Comparison of ENCODE assay signal across 19 cellular contexts in the genomic region with DNA sequence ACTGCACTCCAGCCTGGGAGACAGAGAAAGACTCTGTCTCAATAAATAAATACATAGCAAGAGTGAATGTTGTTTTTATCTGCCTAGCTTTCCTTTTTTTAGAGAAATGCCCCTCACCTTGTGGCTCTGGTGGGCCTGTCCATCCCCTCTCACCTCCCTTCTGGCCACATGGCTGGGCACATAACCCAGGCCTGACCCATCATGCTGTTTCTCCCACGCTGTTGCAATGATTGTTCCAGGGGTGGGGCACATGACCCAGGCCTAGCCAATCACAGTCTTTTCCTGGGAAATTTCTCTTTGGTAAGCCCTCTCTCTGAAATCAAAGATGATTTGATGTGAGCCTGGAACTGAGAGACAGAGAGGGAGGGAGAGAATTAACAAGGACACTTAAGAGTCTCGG. TPM values are rescaled to one million over a fixed set of nuclear protein-coding genes. Genes with fewer than 3 reads are reported as not detected.
DNase-seq lines count a peak whose midpoint lies in the region; ATAC-seq, FAIRE-seq and TF ChIP-seq lines count a peak whose summit lies in the region.
"Had no signal": no experiment of that assay in that cellular context is flagged by ENCODE, and none has a peak within 500 bp of the region (broad histone marks: within the 10 kb centered on the region; RNA-seq: fewer than 3 reads in every experiment).

No MANE protein-coding gene starts in this region.

- WGBS in right lobe of liver (ENCODE audit: insufficient coverage, low coverage, low lambda C conversion rate, missing lambda C conversion rate), result 66% methylated on average over 2 of the region's 2 CpGs
- WGBS in HepG2 (ENCODE audit: low lambda C conversion rate), result 19% methylated on average over 2 of the region's 2 CpGs
- 89 to 95% methylated on average over 1 to 2 of the region's 2 CpGs for WGBS in endodermal cell (ENCODE audit: insufficient coverage in 1 of 2, insufficient read length in 1 of 2), 2 experiments

- no peak overlapping the region for H3K27ac ChIP-seq in right lobe of liver
- H3K27ac ChIP-seq in HepG2 (ENCODE audit: extremely low read length, insufficient read depth, low read length), result no peak overlapping the region
- H3K27ac ChIP-seq in endodermal cell (ENCODE audit: low read depth, low read length), result no peak overlapping the region
- H3K27ac ChIP-seq: epithelial cell of prostate, ovary had no signal

- H3K4me3 ChIP-seq in right lobe of liver (no peak overlapping the region), HepG2 (replicated peaks in 1 of 3; ENCODE audit: insufficient read depth in 1 of 3, low read depth in 2 of 3, low read length in 3 of 3) (no peak overlapping the region), endodermal cell (ENCODE audit: low read length) (no peak overlapping the region)
- H3K4me3 ChIP-seq: ovary had no signal

- no peak overlapping the region for H3K27ac Mint-ChIP-seq in endodermal cell
- H3K27ac Mint-ChIP-seq in activated naive CD4-positive, alpha-beta T cell treated with anti-CD3 and anti-CD28 coated beads, Interleukin-2, amount 10 ng/mL, durations not matched to agents 7 days and 5 days, result no peak overlapping the region
- H3K27ac Mint-ChIP-seq: T-cell had no signal

- H3K9me3 ChIP-seq in right lobe of liver, result no peaks in the 10 kb centered on the region
- H3K9me3 ChIP-seq in HepG2 (ENCODE audit: low read length), result no peaks in the 10 kb centered on the region
- H3K9me3 ChIP-seq in endodermal cell (ENCODE audit: control insufficient read depth, low read length), result no peaks in the 10 kb centered on the region
- H3K9me3 ChIP-seq: ovary had no signal

- no peaks in the 10 kb centered on the region for H3K4me1 ChIP-seq in right lobe of liver
- no peaks in the 10 kb centered on the region; the same call in 1 of the 2 replicates for H3K4me1 ChIP-seq in HepG2 (ENCODE audit: insufficient read depth, low read length)
- H3K4me1 ChIP-seq in endodermal cell (ENCODE audit: control insufficient read depth, insufficient read depth, low read length), result no peaks in the 10 kb centered on the region

- no peak overlapping the region for H3K4me3 Mint-ChIP-seq in endodermal cell
- no peak overlapping the region for H3K4me3 Mint-ChIP-seq in activated naive CD4-positive, alpha-beta T cell treated with anti-CD3 and anti-CD28 coated beads, Interleukin-2, amount 10 ng/mL, durations not matched to agents 7 days and 5 days
- H3K4me3 Mint-ChIP-seq: activated B cell treated with CpG ODN at 0.5 μM for 24 hours, T-cell had no signal

- TF ChIP-seq CTCF in right lobe of liver (IDR thresholded peaks at IDR 0.05) (no peak), HepG2 (CRISPR knock-in tag; IDR thresholded peaks at IDR 0.05) (no peak), endodermal cell (conservative IDR thresholded peaks at IDR 0.05) (no peak)

- H3K9me3 Mint-ChIP-seq in endodermal cell, result no peaks in the 10 kb centered on the region
- H3K9me3 Mint-ChIP-seq in activated naive CD4-positive, alpha-beta T cell treated with anti-CD3 and anti-CD28 coated beads, Interleukin-2, amount 10 ng/mL, durations not matched to agents 7 days and 5 days, result no peaks in the 10 kb centered on the region
- H3K9me3 Mint-ChIP-seq: activated B cell treated with CpG ODN at 0.5 μM for 24 hours, T-cell had no signal

- intact Hi-C loops in right lobe of liver (cut with DNase I), result no loop called here
- intact Hi-C loops in HepG2 (cut with micrococcal nuclease; ENCODE audit: unreplicated experiment), result no loop called here

- TF ChIP-seq POLR2A in right lobe of liver (IDR thresholded peaks at IDR 0.05) (no peak), HepG2 (IDR thresholded peaks at IDR 0.05; ENCODE audit: insufficient read depth in 1 of 2, low read depth in 2 of 2, low read length in 2 of 2) (no peak)

- H3K27me3 ChIP-seq in right lobe of liver, result no peaks in the 10 kb centered on the region
- H3K27me3 ChIP-seq in HepG2 (ENCODE audit: control insufficient read depth in 1 of 2, insufficient read depth in 2 of 2, low read length in 2 of 2), result peaks cover 3 to 34% of the 10 kb centered on the region in 2 experiments; a peak in 3 of 5 replicates
- H3K27me3 ChIP-seq in endodermal cell (ENCODE audit: control insufficient read depth, insufficient read depth, low read length, poor library complexity, severe bottlenecking), result no peaks in the 10 kb centered on the region
- H3K27me3 ChIP-seq: ovary had no signal

- DNase-seq in right lobe of liver (peak in 2 of 3 donors; percentile 17 to 35), HepG2 (ENCODE audit: low spot score) (no peak), NCI-H226 (peak; percentile 16), endodermal cell (peak; percentile 49), HuH-7.5 (ENCODE audit: low spot score) (no peak)
- no peak for DNase-seq in activated naive CD4-positive, alpha-beta T cell treated with anti-CD3 and anti-CD28 coated beads, Interleukin-2, amount 10 ng/mL, durations not matched to agents 7 days and 5 days
- DNase-seq: activated B cell treated with CpG ODN at 0.5 μM for 24 hours; activated gamma-delta T cell; dermis blood vessel endothelial cell; GOT3; Karpas-422; NCI-H1694 treated with DMSO at 0.1 percent for 48 hours; NCI-H2227 treated with DMSO at 0.1 percent for 48 hours; ovary; stimulated activated CD4-positive, alpha-beta T cell treated with anti-CD3 and anti-CD28 coated beads, Interleukin-4, amount 100 ng/mL, for 24 hours; T-cell had no signal

- H3K36me3 ChIP-seq in right lobe of liver (no peaks in the 10 kb centered on the region), HepG2 (replicated peaks in 1 of 2; ENCODE audit: control insufficient read depth in 1 of 2, insufficient read depth in 2 of 2, low read length in 2 of 2) (no peaks in the 10 kb centered on the region), endodermal cell (ENCODE audit: control insufficient read depth, insufficient read depth, low read length) (no peaks in the 10 kb centered on the region)
- H3K36me3 ChIP-seq: ovary had no signal

- no TSS peak for BruUV-seq in HepG2 (replicated peaks; lab: Mats Ljungman, UMichigan)

- FAIRE-seq in HepG2 (lab: Jason Lieb, UNC), result no peak

- ATAC-seq in right lobe of liver (peak in 1 of 4 donors; percentile 13), HepG2 (no peak), GM21367 (IDR thresholded peaks at IDR 0.05; ENCODE audit: unreplicated experiment) (no peak)
- ATAC-seq: T-cell had no signal

- H3K36me3 Mint-ChIP-seq in endodermal cell (ENCODE audit: low read depth), result no peaks in the 10 kb centered on the region
- no peaks in the 10 kb centered on the region for H3K36me3 Mint-ChIP-seq in activated naive CD4-positive, alpha-beta T cell treated with anti-CD3 and anti-CD28 coated beads, Interleukin-2, amount 10 ng/mL, durations not matched to agents 7 days and 5 days
- H3K36me3 Mint-ChIP-seq: T-cell had no signal

- H3K27me3 Mint-ChIP-seq in endodermal cell (ENCODE audit: insufficient read depth), result no peaks in the 10 kb centered on the region
- peaks cover 49% of the 10 kb centered on the region for H3K27me3 Mint-ChIP-seq in activated naive CD4-positive, alpha-beta T cell treated with anti-CD3 and anti-CD28 coated beads, Interleukin-2, amount 10 ng/mL, durations not matched to agents 7 days and 5 days
- H3K27me3 Mint-ChIP-seq: activated B cell treated with CpG ODN at 0.5 μM for 24 hours, T-cell had no signal

- no peak for TF ChIP-seq RAD21 in HepG2 (CRISPR knock-in tag; IDR thresholded peaks at IDR 0.05)

- CTCF ChIA-PET in HepG2 (lab: Yijun Ruan, JAX; ENCODE audit: low intra/inter-chr PET ratio, low total read pairs), result no interaction called here
- CTCF ChIA-PET in activated naive CD4-positive, alpha-beta T cell treated with anti-CD3 and anti-CD28 coated beads, Interleukin-2, amount 10 ng/mL, durations not matched to agents 7 days and 5 days (lab: Charles Lee), result no interaction called here

- TF ChIP-seq EP300 in HepG2 (IDR thresholded peaks at IDR 0.05; ENCODE audit: low read depth in 2 of 2, low read length in 2 of 2), result no peak
- no peak for TF ChIP-seq EP300 in HepG2 (CRISPR knock-in tag; IDR thresholded peaks at IDR 0.05; ENCODE audit: borderline replicate concordance)

- H3K9ac ChIP-seq in HepG2 (ENCODE audit: insufficient read depth, low read depth, low read length), result no peak overlapping the region
- H3K9ac ChIP-seq in endodermal cell (ENCODE audit: extremely low read depth, low read length, poor library complexity, severe bottlenecking), result no peak overlapping the region

- POLR2A ChIA-PET in HepG2 (lab: Yijun Ruan, JAX), result no interaction called here

- no peaks in the 10 kb centered on the region for H3K79me2 ChIP-seq in HepG2 (ENCODE audit: insufficient read depth, low read length)

- H2AFZ ChIP-seq in HepG2 (ENCODE audit: low read length), result no peak overlapping the region

- H3K4me2 ChIP-seq in HepG2 (ENCODE audit: low read depth, low read length), result no peak overlapping the region

- no peaks in the 10 kb centered on the region for H3K4me1 Mint-ChIP-seq in endodermal cell
- H3K4me1 Mint-ChIP-seq in activated naive CD4-positive, alpha-beta T cell treated with anti-CD3 and anti-CD28 coated beads, Interleukin-2, amount 10 ng/mL, durations not matched to agents 7 days and 5 days, result peaks cover 30% of the 10 kb centered on the region

- no peaks in the 10 kb centered on the region for H4K20me1 ChIP-seq in HepG2 (ENCODE audit: insufficient read depth, low read length)

- in situ Hi-C loops in HepG2 (cut with HindIII; ENCODE audit: extremely low pct_ligation_motif_present, low pct_unique_long_range_greater_than_20kb), result no loop called here

RNA-seq across cellular contexts. Expression of a gene that starts 5.5 kb away (rescaled TPM):
- total RNA-seq in right lobe of liver, result 10 to 100 TPM in 1 of 6 experiments, 1 to 10 TPM in 5; 2.9 to 12.8 (median 4.0) TPM
- total RNA-seq in HepG2 (2016; rRNA removed; fragmentation: Illumina TruSeq; extraction: Trizol), result not detected in 2 replicates
- total RNA-seq in HepG2 (2016; cell fraction: cytosol; rRNA removed; fragmentation: Illumina TruSeq; extraction: Trizol; ENCODE audit: low read depth), result not detected in 2 replicates
- not detected in 2 replicates for total RNA-seq in HepG2 (2016; cell fraction: insoluble cytoplasmic fraction; rRNA removed; fragmentation: Illumina TruSeq; extraction: Trizol)
- total RNA-seq in HepG2 (2016; cell fraction: membrane; rRNA removed; fragmentation: Illumina TruSeq; extraction: Trizol), result not detected in 2 replicates
- total RNA-seq in HepG2 (2016; cell fraction: nucleus; rRNA removed; fragmentation: Illumina TruSeq; extraction: Trizol), result not detected in 2 replicates
- polyA plus RNA-seq in HepG2 (2011; rRNA removed), result not detected in 2 replicates
- polyA plus RNA-seq in HepG2 (2011; cell fraction: cytosol; rRNA removed), result 0.01 and 0.03 TPM in 2 replicates
- polyA plus RNA-seq in HepG2 (2011; cell fraction: nucleus; rRNA removed), result 0.05 and 0.11 TPM in 2 replicates
- not detected in 2 replicates for polyA plus RNA-seq in HepG2 (2012)
- polyA plus RNA-seq in HepG2 (2016; cell fraction: cytosol; fragmentation: Illumina TruSeq; extraction: Trizol; ENCODE audit: low read depth), result not detected in 2 replicates
- not detected in 2 replicates for polyA plus RNA-seq in HepG2 (2016; cell fraction: insoluble cytoplasmic fraction; fragmentation: Illumina TruSeq; extraction: Trizol; ENCODE audit: low read depth)
- not detected in 2 replicates for polyA plus RNA-seq in HepG2 (2016; cell fraction: membrane; fragmentation: Illumina TruSeq; extraction: Trizol; ENCODE audit: low read depth)
- not detected in 2 replicates for polyA plus RNA-seq in HepG2 (2016; cell fraction: nucleus; fragmentation: Illumina TruSeq; extraction: Trizol; ENCODE audit: insufficient read depth, low read depth)
- polyA minus RNA-seq in HepG2 (2011; rRNA and poly(A)+ RNA removed; ENCODE audit: low replicate concordance), result not detected in 2 replicates
- polyA minus RNA-seq in HepG2 (2011; cell fraction: cytosol; rRNA and poly(A)+ RNA removed), result not detected in 2 replicates
- not detected in 2 replicates for polyA minus RNA-seq in HepG2 (2011; cell fraction: nucleus; rRNA and poly(A)+ RNA removed)
- not detected for total RNA-seq in endodermal cell
- polyA plus RNA-seq in endodermal cell (2013, experiment 1 of 2), result not detected
- polyA plus RNA-seq in endodermal cell (2013, experiment 2 of 2), result not detected
- polyA plus RNA-seq: BJ had no signal

RNA-seq across cellular contexts. Expression of a gene that starts 32.7 kb away (rescaled TPM):
- total RNA-seq in right lobe of liver (10 to 100 TPM in 1 of 6 experiments, 1 to 10 TPM in 5; 3.4 to 12.9 (median 6.5) TPM), HepG2 (2016; rRNA removed; fragmentation: Illumina TruSeq; extraction: Trizol) (not detected in 2 replicates), endodermal cell (1 to 10 TPM; 4.5 to 5.6 TPM)
- 0.18 TPM in 1 of 2 replicates, not detected in the other for total RNA-seq in HepG2 (2016; cell fraction: cytosol; rRNA removed; fragmentation: Illumina TruSeq; extraction: Trizol; ENCODE audit: low read depth)
- total RNA-seq in HepG2 (2016; cell fraction: insoluble cytoplasmic fraction; rRNA removed; fragmentation: Illumina TruSeq; extraction: Trizol), result not detected in 2 replicates
- 0.28 TPM in 1 of 2 replicates, not detected in the other for total RNA-seq in HepG2 (2016; cell fraction: membrane; rRNA removed; fragmentation: Illumina TruSeq; extraction: Trizol)
- not detected in 2 replicates for total RNA-seq in HepG2 (2016; cell fraction: nucleus; rRNA removed; fragmentation: Illumina TruSeq; extraction: Trizol)
- polyA plus RNA-seq in HepG2 (2011; rRNA removed), result 0.73 and 0.86 TPM in 2 replicates
- polyA plus RNA-seq in HepG2 (2011; cell fraction: cytosol; rRNA removed), result 0.35 and 0.56 TPM in 2 replicates
- polyA plus RNA-seq in HepG2 (2011; cell fraction: nucleus; rRNA removed), result 0.61 and 0.68 TPM in 2 replicates
- polyA plus RNA-seq in HepG2 (2012), result 0.39 TPM in 1 of 2 replicates, not detected in the other
- 0.14 and 0.26 TPM in 2 replicates for polyA plus RNA-seq in HepG2 (2016; cell fraction: cytosol; fragmentation: Illumina TruSeq; extraction: Trizol; ENCODE audit: low read depth)
- polyA plus RNA-seq in HepG2 (2016; cell fraction: insoluble cytoplasmic fraction; fragmentation: Illumina TruSeq; extraction: Trizol; ENCODE audit: low read depth), result 0.21 TPM in 1 of 2 replicates, not detected in the other
- 0.16 and 0.20 TPM in 2 replicates for polyA plus RNA-seq in HepG2 (2016; cell fraction: membrane; fragmentation: Illumina TruSeq; extraction: Trizol; ENCODE audit: low read depth)
- polyA plus RNA-seq in HepG2 (2016; cell fraction: nucleus; fragmentation: Illumina TruSeq; extraction: Trizol; ENCODE audit: insufficient read depth, low read depth), result 0.45 TPM in 1 of 2 replicates, not detected in the other
- 0.64 and 2.0 TPM in 2 replicates for polyA minus RNA-seq in HepG2 (2011; rRNA and poly(A)+ RNA removed; ENCODE audit: low replicate concordance)
- not detected in 2 replicates for polyA minus RNA-seq in HepG2 (2011; cell fraction: cytosol; rRNA and poly(A)+ RNA removed)
- polyA minus RNA-seq in HepG2 (2011; cell fraction: nucleus; rRNA and poly(A)+ RNA removed), result 0.37 TPM in 1 of 2 replicates, not detected in the other
- polyA plus RNA-seq in endodermal cell (2013, experiment 1 of 2), result 2.0 TPM
- polyA plus RNA-seq in endodermal cell (2013, experiment 2 of 2), result 1.8 TPM

Comparison
In these comparisons a context has a peak if more than half of its experiments do, and no peak if none do; other contexts are left out.
1. DNase-seq: peak in right lobe of liver (2 of 3), NCI-H226 (single experiment) and endodermal cell (single experiment); none in HepG2 (single experiment), HuH-7.5 (single experiment) and activated naive CD4-positive, alpha-beta T cell treated with anti-CD3 and anti-CD28 coated beads, Interleukin-2, amount 10 ng/mL, durations not matched to agents 7 days and 5 days (single experiment).